ENCODE assay signal across 7 cellular contexts in the genomic region with DNA sequence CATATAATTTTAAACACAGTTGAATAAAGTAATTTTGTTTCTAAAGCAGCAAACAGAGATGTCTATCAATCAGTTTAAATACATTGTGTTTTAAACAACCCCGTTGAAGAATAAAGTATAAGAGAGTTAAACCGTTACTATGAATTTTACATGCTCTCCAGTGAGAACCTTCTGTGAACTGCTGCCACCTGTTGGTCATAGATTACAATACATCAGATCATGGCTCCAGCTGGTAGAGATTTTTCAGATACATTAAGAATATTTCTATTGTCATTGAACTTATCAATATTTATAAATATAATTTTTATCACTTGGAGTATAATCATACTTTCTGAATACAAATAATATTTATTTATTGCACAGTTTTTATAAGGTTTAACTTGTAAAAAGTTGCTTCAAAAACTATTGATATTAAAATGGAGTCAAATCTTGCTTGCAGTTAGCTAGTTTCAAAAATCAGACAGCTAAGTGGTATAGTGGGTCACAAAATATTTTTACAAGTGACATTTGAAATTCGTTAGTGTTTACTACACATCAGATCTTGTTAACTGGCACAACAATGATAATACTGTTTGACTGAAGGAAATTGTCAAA.
DNase-seq lines count a peak whose midpoint lies in the region; ATAC-seq and TF ChIP-seq lines count a peak whose summit lies in the region.

No MANE protein-coding gene starts in this region.

- ATAC-seq in GM19395 (IDR thresholded peaks at IDR 0.05; ENCODE audit: unreplicated experiment) (peak; percentile 90), HG03442 (IDR thresholded peaks at IDR 0.05; ENCODE audit: unreplicated experiment) (peak; percentile 90)

- H3K9me3 ChIP-seq in DOHH2 (ENCODE audit: control insufficient read depth, insufficient read depth, low read length): no peaks in the 10 kb centered on the region

- H3K36me3 ChIP-seq in DOHH2 (ENCODE audit: control insufficient read depth, low read length): no peaks in the 10 kb centered on the region

- no peak overlapping the region for H3K4me3 Mint-ChIP-seq in mesothelial cell of epicardium

- no peaks in the 10 kb centered on the region for H3K27me3 ChIP-seq in DOHH2 (ENCODE audit: control insufficient read depth, low read length)

- H4K20me1 ChIP-seq in DOHH2 (ENCODE audit: control insufficient read depth, insufficient read depth, low read depth, low read length): no peaks in the 10 kb centered on the region

- H3K27me3 Mint-ChIP-seq in mesothelial cell of epicardium (ENCODE audit: low read depth): no peaks in the 10 kb centered on the region

- TF ChIP-seq CTCF in DOHH2 (IDR thresholded peaks at IDR 0.05; ENCODE audit: low read depth, low read length, poor library complexity, severe bottlenecking): peak; percentile 56
- peak; percentile 83 for TF ChIP-seq CTCF in mesothelial cell of epicardium (IDR thresholded peaks at IDR 0.05; ENCODE audit: unreplicated experiment)

- H3K9me3 Mint-ChIP-seq in mesothelial cell of epicardium: no peaks in the 10 kb centered on the region

- H3K79me2 ChIP-seq in DOHH2 (ENCODE audit: control insufficient read depth, low read length): no peaks in the 10 kb centered on the region

- no peak overlapping the region for H3K4me3 ChIP-seq in DOHH2 (ENCODE audit: low read length)

- H3K4me2 ChIP-seq in DOHH2 (ENCODE audit: low read length): no peak overlapping the region

- DNase-seq in NCI-H82 treated with DMSO at 0.1 percent for 48 hours (lab: John Stamatoyannopoulos, UW; ENCODE audit: unreplicated experiment) (peak; percentile 50), cerebellar cortex (ENCODE audit: low spot score) (peak; percentile 44), mesothelial cell of epicardium (ENCODE audit: low spot score in 2 of 2, unreplicated experiment in 2 of 2) (no peak), amniotic stem cell (lab: John Stamatoyannopoulos, UW) (no peak)

- no peaks in the 10 kb centered on the region for H3K36me3 Mint-ChIP-seq in mesothelial cell of epicardium

- H3K4me1 ChIP-seq in DOHH2 (ENCODE audit: control insufficient read depth, low read length): no peaks in the 10 kb centered on the region

- no peaks in the 10 kb centered on the region for H3K9me2 ChIP-seq in DOHH2 (replicated peaks; ENCODE audit: control insufficient read depth, low read length)

- peaks cover 3% of the 10 kb centered on the region for H3K4me1 Mint-ChIP-seq in mesothelial cell of epicardium

- H3K27ac Mint-ChIP-seq in mesothelial cell of epicardium: no peak overlapping the region

- H3F3A ChIP-seq in DOHH2 (ENCODE audit: control insufficient read depth, insufficient read depth): no peaks in the 10 kb centered on the region

- H3K27ac ChIP-seq in DOHH2 (ENCODE audit: low read depth, low read length): no peak overlapping the region

Comparison
In these comparisons a context has a peak if more than half of its experiments do, and no peak if none do; other contexts are left out.
1. DNase-seq: peak in NCI-H82 treated with DMSO at 0.1 percent for 48 hours (single experiment) and cerebellar cortex (single experiment); none in mesothelial cell of epicardium (0 of 2) and amniotic stem cell (single experiment).